9 cellular contexts compared by ENCODE assay signal in genomic region chr2:70902067-70902442, GRCh38. TPM values are rescaled to one million over a fixed set of nuclear protein-coding genes. Genes with fewer than 3 reads are reported as not detected.
DNase-seq lines count a peak whose midpoint lies in the region; ATAC-seq and TF ChIP-seq lines count a peak whose summit lies in the region.
"Had no signal": no experiment of that assay in that cellular context is flagged by ENCODE, and none has a peak within 500 bp of the region (broad histone marks: within the 10 kb centered on the region; RNA-seq: fewer than 3 reads in every experiment).

No MANE protein-coding gene starts in this region.

- H3K4me3 ChIP-seq in MG63: peak overlapping the region; percentile 63
- H3K4me3 ChIP-seq in epithelial cell of proximal tubule (ENCODE audit: low read depth, low read length): peak overlapping the region; percentile 41
- H3K4me3 ChIP-seq in rectal smooth muscle tissue (ENCODE audit: low read length): peak overlapping the region; percentile 65

- no peak overlapping the region for H3K27ac ChIP-seq in rectal smooth muscle tissue (ENCODE audit: low read depth, low read length)

- H3K4me1 ChIP-seq in rectal smooth muscle tissue (ENCODE audit: control insufficient read depth, insufficient read depth, low read length): peaks cover 7% of the 10 kb centered on the region

- H3K27me3 ChIP-seq in MG63 (no peaks in the 10 kb centered on the region), rectal smooth muscle tissue (ENCODE audit: control insufficient read depth, insufficient read depth, low read length) (peaks cover 61% of the 10 kb centered on the region)

- TF ChIP-seq CTCF in epithelial cell of proximal tubule (conservative IDR thresholded peaks at IDR 0.05; ENCODE audit: low read depth, low read length): no peak

- DNase-seq in DMS53 (lab: John Stamatoyannopoulos, UW) (peak; percentile 67), DMS53 treated with DMSO at 0.1 percent for 48 hours (lab: John Stamatoyannopoulos, UW; ENCODE audit: unreplicated experiment) (no peak), MG63 (no peak), epithelial cell of proximal tubule (ENCODE audit: low read depth) (no peak), UCSD-AML1 (lab: John Stamatoyannopoulos, UW; ENCODE audit: unreplicated experiment) (no peak), hypothalamus (lab: John Stamatoyannopoulos, UW) (no peak)
- DNase-seq: 8988T had no signal

- H3K36me3 ChIP-seq in MG63 (no peaks in the 10 kb centered on the region; the same call in 1 of the 2 replicates), rectal smooth muscle tissue (ENCODE audit: control insufficient read depth, insufficient read depth, low read length) (no peaks in the 10 kb centered on the region)

- H3K9ac ChIP-seq in rectal smooth muscle tissue (ENCODE audit: low read length): no peak overlapping the region

- H3K9me3 ChIP-seq in MG63: no peaks in the 10 kb centered on the region

- no peak for ATAC-seq in HG03139 (IDR thresholded peaks at IDR 0.05; ENCODE audit: unreplicated experiment)

RNA-seq across cellular contexts. Expression of gene VAX2, which starts 1.7 kb away (rescaled TPM):
- total RNA-seq in MG63 (2014; rRNA removed; shearing (Covaris generic); ENCODE audit: low replicate concordance): 1.9 TPM in 1 of 2 replicates, not detected in the other
- total RNA-seq in epithelial cell of proximal tubule: 0.12 and 0.51 TPM in 2 replicates

RNA-seq across cellular contexts. Expression of gene ATP6V1B1, which starts 33.6 kb away (rescaled TPM):
- not detected in 2 replicates for total RNA-seq in MG63 (2014; rRNA removed; shearing (Covaris generic); ENCODE audit: low replicate concordance)
- 0.81 TPM in 1 of 2 replicates, not detected in the other for total RNA-seq in epithelial cell of proximal tubule
